ENCODE assay signal across 16 cellular contexts in genomic region chr2:39176997-39177396, GRCh38. TPM values are rescaled to one million over a fixed set of nuclear protein-coding genes. Genes with fewer than 3 reads are reported as not detected.
DNase-seq lines count a peak whose midpoint lies in the region; ATAC-seq and TF ChIP-seq lines count a peak whose summit lies in the region.
"Had no signal": no experiment of that assay in that cellular context is flagged by ENCODE, and none has a peak within 500 bp of the region (broad histone marks: within the 10 kb centered on the region; RNA-seq: fewer than 3 reads in every experiment).

No MANE protein-coding gene starts in this region.

- no peaks in the 10 kb centered on the region for H3K4me1 Mint-ChIP-seq in activated T-cell treated with anti-CD3 and anti-CD28 coated beads, Interleukin-2, amount 50 U/mL, for 72 hours (ENCODE audit: low read depth)
- H3K4me1 Mint-ChIP-seq in WTC11, result peaks cover 11% of the 10 kb centered on the region

- no peaks in the 10 kb centered on the region for H3K36me3 Mint-ChIP-seq in activated T-cell treated with anti-CD3 and anti-CD28 coated beads, Interleukin-2, amount 50 U/mL, for 72 hours (ENCODE audit: insufficient read depth in 2 of 2)
- no peaks in the 10 kb centered on the region for H3K36me3 Mint-ChIP-seq in WTC11
- H3K36me3 Mint-ChIP-seq: CD8-positive, alpha-beta T cell had no signal

- no peaks in the 10 kb centered on the region for H4K20me1 ChIP-seq in DND-41 (ENCODE audit: insufficient read depth, low read length)
- H4K20me1 ChIP-seq: BLaER1 treated with 17β-estradiol and CSF1 and Interleukin-3, amounts not matched to agents 10 nM and 100 nM had no signal

- TF ChIP-seq CTCF in DND-41 (IDR thresholded peaks at IDR 0.05; ENCODE audit: borderline replicate concordance, extremely low read depth, low read length, poor library complexity, severe bottlenecking) (no peak), WTC11 (IDR thresholded peaks at IDR 0.05) (no peak)

- CTCF ChIA-PET in WTC11 (lab: Charles Lee), result interaction anchor here (1.2 kb wide), 1 partner anchor 1985 kb away, joined by 3 read pairs; no protein-coding TSS in a partner anchor

- H3K27ac ChIP-seq in DND-41 (ENCODE audit: low read length), result no peak overlapping the region
- H3K27ac ChIP-seq: BLaER1 treated with 17β-estradiol and CSF1 and Interleukin-3, amounts not matched to agents 10 nM and 100 nM had no signal

- no peak overlapping the region for H3K4me3 ChIP-seq in DND-41 (ENCODE audit: low read depth in 1 of 2, low read length in 2 of 2)
- H3K4me3 ChIP-seq: BLaER1 treated with 17β-estradiol and CSF1 and Interleukin-3, amounts not matched to agents 10 nM and 100 nM; HAP-1 had no signal

- no peaks in the 10 kb centered on the region for H3K27me3 Mint-ChIP-seq in activated T-cell treated with anti-CD3 and anti-CD28 coated beads, Interleukin-2, amount 50 U/mL, for 72 hours (ENCODE audit: low read depth)
- H3K27me3 Mint-ChIP-seq in WTC11 (ENCODE audit: low read depth), result no peaks in the 10 kb centered on the region

- H3K9ac ChIP-seq in DND-41 (ENCODE audit: low read depth, low read length), result no peak overlapping the region
- H3K9ac ChIP-seq: BLaER1 treated with 17β-estradiol and CSF1 and Interleukin-3, amounts not matched to agents 10 nM and 100 nM had no signal

- no peak overlapping the region for H3K4me2 ChIP-seq in DND-41 (ENCODE audit: insufficient read depth, low read length)
- H3K4me2 ChIP-seq: BLaER1 treated with 17β-estradiol and CSF1 and Interleukin-3, amounts not matched to agents 10 nM and 100 nM had no signal

- no peak overlapping the region for H3K4me3 Mint-ChIP-seq in activated T-cell treated with anti-CD3 and anti-CD28 coated beads, Interleukin-2, amount 50 U/mL, for 72 hours
- no peak overlapping the region for H3K4me3 Mint-ChIP-seq in WTC11
- H3K4me3 Mint-ChIP-seq: CD8-positive, alpha-beta T cell had no signal

- H3K79me2 ChIP-seq in DND-41 (ENCODE audit: insufficient read depth, low read length), result no peaks in the 10 kb centered on the region

- no peak overlapping the region for H2AFZ ChIP-seq in DND-41 (ENCODE audit: low read depth, low read length)

- no peaks in the 10 kb centered on the region for H3K36me3 ChIP-seq in DND-41 (ENCODE audit: insufficient read depth, low read length)
- H3K36me3 ChIP-seq: BLaER1 treated with 17β-estradiol and CSF1 and Interleukin-3, amounts not matched to agents 10 nM and 100 nM; HAP-1 had no signal

- no peaks in the 10 kb centered on the region for H3K9me3 ChIP-seq in DND-41 (ENCODE audit: insufficient read depth, low read length, severe bottlenecking)
- H3K9me3 ChIP-seq: BLaER1 treated with 17β-estradiol and CSF1 and Interleukin-3, amounts not matched to agents 10 nM and 100 nM; HAP-1 had no signal

- no peak for DNase-seq in activated T-cell treated with anti-CD3 and anti-CD28 coated beads, Interleukin-2, amount 50 U/mL, for 72 hours
- no peak for DNase-seq in activated T-cell treated with anti-CD3 and anti-CD28 coated beads, Interleukin-2, amount 50 U/mL, for 1 hour
- DNase-seq in DND-41 (no peak), WTC11 (ENCODE audit: low spot score) (no peak), islet precursor cell (peak; percentile 69), NCI-H1436 treated with DMSO at 0.1 percent for 48 hours (lab: John Stamatoyannopoulos, UW) (no peak)
- DNase-seq: 8988T; Calu3; CD8-positive, alpha-beta T cell; DMS79 treated with DMSO at 0.1 percent for 48 hours; EL; GOT3 had no signal

- no peaks in the 10 kb centered on the region for H3K4me1 ChIP-seq in DND-41 (ENCODE audit: insufficient read depth, low read length)
- H3K4me1 ChIP-seq: BLaER1 treated with 17β-estradiol and CSF1 and Interleukin-3, amounts not matched to agents 10 nM and 100 nM had no signal

- peak overlapping the region; percentile 39 for H3K27ac Mint-ChIP-seq in activated T-cell treated with anti-CD3 and anti-CD28 coated beads, Interleukin-2, amount 50 U/mL, for 72 hours
- peak overlapping the region; percentile 51; the same call in 1 of the 2 replicates for H3K27ac Mint-ChIP-seq in WTC11
- H3K27ac Mint-ChIP-seq: CD8-positive, alpha-beta T cell had no signal

- POLR2A ChIA-PET in WTC11 (lab: Charles Lee), result no interaction called here

- ATAC-seq in activated T-cell treated with anti-CD3 and anti-CD28 coated beads, Interleukin-2, amount 50 U/mL, for 72 hours (replicated peaks in 1 of 2), result no peak
- ATAC-seq in DND-41 (ENCODE audit: insufficient read depth, low read depth), result peak; percentile 33; the same call in 1 of the 3 replicates
- ATAC-seq in WTC11, result peak; percentile 30
- ATAC-seq in HG03342 (IDR thresholded peaks at IDR 0.05; ENCODE audit: unreplicated experiment), result no peak
- ATAC-seq in GM18858 (IDR thresholded peaks at IDR 0.05; ENCODE audit: unreplicated experiment), result no peak
- ATAC-seq: CD8-positive, alpha-beta T cell had no signal

- H3K9me3 Mint-ChIP-seq in activated T-cell treated with anti-CD3 and anti-CD28 coated beads, Interleukin-2, amount 50 U/mL, for 72 hours, result no peaks in the 10 kb centered on the region
- no peaks in the 10 kb centered on the region for H3K9me3 Mint-ChIP-seq in WTC11
- H3K9me3 Mint-ChIP-seq: CD8-positive, alpha-beta T cell had no signal

- H3K27me3 ChIP-seq in DND-41 (ENCODE audit: insufficient read depth, low read length, poor library complexity), result no peaks in the 10 kb centered on the region
- H3K27me3 ChIP-seq: BLaER1 treated with 17β-estradiol and CSF1 and Interleukin-3, amounts not matched to agents 10 nM and 100 nM had no signal

TF ChIP-seq in WTC11, 78 proteins besides CTCF, POLR2A, EP300 and RAD21:
- TF ChIP-seq GTF2I (CRISPR knock-in tag; conservative IDR thresholded peaks at IDR 0.05), result no peak
- TF ChIP-seq, protein P1, sequence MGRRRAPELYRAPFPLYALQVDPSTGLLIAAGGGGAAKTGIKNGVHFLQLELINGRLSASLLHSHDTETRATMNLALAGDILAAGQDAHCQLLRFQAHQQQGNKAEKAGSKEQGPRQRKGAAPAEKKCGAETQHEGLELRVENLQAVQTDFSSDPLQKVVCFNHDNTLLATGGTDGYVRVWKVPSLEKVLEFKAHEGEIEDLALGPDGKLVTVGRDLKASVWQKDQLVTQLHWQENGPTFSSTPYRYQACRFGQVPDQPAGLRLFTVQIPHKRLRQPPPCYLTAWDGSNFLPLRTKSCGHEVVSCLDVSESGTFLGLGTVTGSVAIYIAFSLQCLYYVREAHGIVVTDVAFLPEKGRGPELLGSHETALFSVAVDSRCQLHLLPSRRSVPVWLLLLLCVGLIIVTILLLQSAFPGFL (CRISPR knock-in tag; IDR thresholded peaks at IDR 0.05; ENCODE audit: borderline replicate concordance), result no peak
- no peak for TF ChIP-seq E2F5 (CRISPR knock-in tag; IDR thresholded peaks at IDR 0.05)
- no peak for TF ChIP-seq ZNF423 (CRISPR knock-in tag; IDR thresholded peaks at IDR 0.05)
- no peak for TF ChIP-seq MYBL2 (CRISPR knock-in tag; IDR thresholded peaks at IDR 0.05)
- no peak for TF ChIP-seq FOXP1 (CRISPR knock-in tag; IDR thresholded peaks at IDR 0.05; ENCODE audit: borderline replicate concordance)
- TF ChIP-seq JAZF1 (CRISPR knock-in tag; IDR thresholded peaks at IDR 0.05), result no peak
- TF ChIP-seq, protein P2, sequence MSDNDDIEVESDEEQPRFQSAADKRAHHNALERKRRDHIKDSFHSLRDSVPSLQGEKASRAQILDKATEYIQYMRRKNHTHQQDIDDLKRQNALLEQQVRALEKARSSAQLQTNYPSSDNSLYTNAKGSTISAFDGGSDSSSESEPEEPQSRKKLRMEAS (CRISPR knock-in tag; IDR thresholded peaks at IDR 0.05), result no peak
- no peak for TF ChIP-seq JUN (CRISPR knock-in tag; IDR thresholded peaks at IDR 0.05)
- TF ChIP-seq ESRRA (CRISPR knock-in tag; IDR thresholded peaks at IDR 0.05; ENCODE audit: borderline replicate concordance), result no peak

RNA-seq across cellular contexts. Expression of gene SOS1, which starts 56.1 kb away (rescaled TPM):
- total RNA-seq in activated T-cell treated with anti-CD3 and anti-CD28 coated beads, Interleukin-2, amount 50 U/mL, for 72 hours, result 100 to 1,000 TPM in 1 of 2 donors, 10 to 100 TPM in 1; 94.6 to 110 TPM
- 28.4 to 33.9 TPM (median 28.7 TPM) in 3 replicates for total RNA-seq in WTC11 (2021)

Comparison
In these comparisons a context has a peak if more than half of its experiments do, and no peak if none do; other contexts are left out.
1. ATAC-seq: peak in DND-41 (single experiment) and WTC11 (single experiment); none in activated T-cell treated with anti-CD3 and anti-CD28 coated beads, Interleukin-2, amount 50 U/mL, for 72 hours (0 of 2), HG03342 (single experiment) and GM18858 (single experiment).